ENCODE assay signal across 9 cellular contexts in the genomic region with DNA sequence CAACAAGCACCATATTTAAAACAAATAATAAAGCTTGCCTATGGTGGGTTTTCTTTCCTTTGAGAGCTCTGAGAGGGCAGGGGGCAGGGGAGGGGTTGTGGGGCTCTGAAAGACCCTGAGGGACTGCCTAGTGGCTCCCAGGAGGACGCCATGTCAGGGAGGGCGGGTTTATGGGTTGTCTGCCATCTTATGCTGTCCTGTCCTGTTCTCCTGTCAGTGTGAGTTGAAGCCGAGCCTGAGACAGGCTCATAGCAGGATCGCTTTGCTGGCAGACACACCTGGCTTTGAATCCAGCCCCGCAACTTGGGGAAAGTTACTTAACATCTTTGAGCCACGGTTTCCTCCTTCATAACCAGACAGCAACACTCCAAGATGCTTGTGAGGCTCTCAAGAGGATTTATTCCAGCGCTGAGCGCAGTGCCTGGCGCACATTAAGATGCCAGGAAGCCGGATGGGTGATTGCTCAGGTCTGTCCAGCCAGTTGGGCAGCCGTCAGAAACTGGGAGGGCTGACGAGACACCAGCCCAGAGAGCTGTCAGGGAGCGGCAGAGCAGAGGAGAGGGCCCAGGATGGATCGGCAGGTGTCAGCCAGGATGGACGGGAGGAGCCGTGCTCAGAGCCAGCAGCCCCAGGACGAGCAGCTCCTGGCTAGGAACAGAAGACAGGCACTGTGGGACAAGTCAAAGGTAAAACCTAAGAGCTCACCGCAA. TPM values are rescaled to one million over a fixed set of nuclear protein-coding genes. Genes with fewer than 3 reads are reported as not detected.
A peak's percentile ranks its signal among the peaks of the same experiment; 100 is the strongest.
DNase-seq lines count a peak whose midpoint lies in the region; ATAC-seq and TF ChIP-seq lines count a peak whose summit lies in the region.
"Had no signal": no experiment of that assay in that cellular context is flagged by ENCODE, and none has a peak within 500 bp of the region (broad histone marks: within the 10 kb centered on the region; RNA-seq: fewer than 3 reads in every experiment).

No MANE protein-coding gene starts in this region.

- peaks cover 2% of the 10 kb centered on the region for H3K27me3 Mint-ChIP-seq in activated CD4-positive, alpha-beta memory T cell treated with anti-CD3 and anti-CD28 coated beads for 36 hours

- H3K4me3 ChIP-seq in gastroesophageal sphincter (peak overlapping the region in 1 of 2 donors; percentile 51), retinal pigment epithelial cell (ENCODE audit: low read length) (peak overlapping the region; percentile 58)

- 57 to 67% methylated on average over 8 to 10 of the region's 18 CpGs for WGBS in gastroesophageal sphincter (ENCODE audit: low coverage in 1 of 2), 2 donors

- H3K36me3 ChIP-seq in gastroesophageal sphincter, result no peaks in the 10 kb centered on the region

- DNase-seq in DMS79 treated with DMSO at 0.1 percent for 48 hours (lab: John Stamatoyannopoulos, UW), result peak; percentile 38
- peak; percentile 40 for DNase-seq in activated CD4-positive, alpha-beta memory T cell treated with anti-CD3 and anti-CD28 coated beads for 36 hours
- DNase-seq in retinal pigment epithelial cell (ENCODE audit: low read depth), result peak; percentile 22
- no peak for DNase-seq in NCI-H1092 (lab: John Stamatoyannopoulos, UW)
- DNase-seq in NCI-H526 (lab: John Stamatoyannopoulos, UW), result no peak

- TF ChIP-seq CTCF in gastroesophageal sphincter (IDR thresholded peaks at IDR 0.05) (no peak), retinal pigment epithelial cell (conservative IDR thresholded peaks at IDR 0.05; ENCODE audit: low read depth, low read length) (no peak)

- no peaks in the 10 kb centered on the region for H3K9me3 ChIP-seq in gastroesophageal sphincter

- intact Hi-C loops in activated CD4-positive, alpha-beta memory T cell treated with anti-CD3 and anti-CD28 coated beads for 36 hours (cut with micrococcal nuclease), result loop anchor here (5.0 to 10.0 kb wide), 6 partner anchors 110 to 1630 kb away; a partner anchor contains a TSS

- CTCF ChIA-PET in activated CD4-positive, alpha-beta memory T cell treated with anti-CD3 and anti-CD28 coated beads for 36 hours (lab: Charles Lee), result interaction anchor here (1.1 to 2.5 kb wide), 3 partner anchors 8 to 21 kb away, joined by 3 to 24 read pairs (median 11); no protein-coding TSS in a partner anchor

- peaks cover 0 to 64% (median 27%) of the 10 kb centered on the region in 3 donors for H3K4me1 ChIP-seq in gastroesophageal sphincter

- ATAC-seq in gastroesophageal sphincter (no peak), GM19463 (IDR thresholded peaks at IDR 0.05; ENCODE audit: unreplicated experiment) (no peak), GM21423 (IDR thresholded peaks at IDR 0.05; ENCODE audit: unreplicated experiment) (no peak)
- ATAC-seq: Panc1 had no signal

- H3K36me3 Mint-ChIP-seq in activated CD4-positive, alpha-beta memory T cell treated with anti-CD3 and anti-CD28 coated beads for 36 hours, result peaks cover 20% of the 10 kb centered on the region

- no peaks in the 10 kb centered on the region for H3K9me3 Mint-ChIP-seq in activated CD4-positive, alpha-beta memory T cell treated with anti-CD3 and anti-CD28 coated beads for 36 hours

- POLR2A ChIA-PET in activated CD4-positive, alpha-beta memory T cell treated with anti-CD3 and anti-CD28 coated beads for 36 hours (lab: Charles Lee), result interaction anchor here (1.0 to 5.7 kb wide), 4 partner anchors 8 to 27 kb away, joined by 4 to 131 read pairs (median 34); no protein-coding TSS in a partner anchor

- TF ChIP-seq POLR2A in gastroesophageal sphincter (IDR thresholded peaks at IDR 0.05), result no peak

- peak overlapping the region; percentile 89 for H3K4me3 Mint-ChIP-seq in activated CD4-positive, alpha-beta memory T cell treated with anti-CD3 and anti-CD28 coated beads for 36 hours

- H3K4me1 Mint-ChIP-seq in activated CD4-positive, alpha-beta memory T cell treated with anti-CD3 and anti-CD28 coated beads for 36 hours (ENCODE audit: low read depth), result peaks cover 80% of the 10 kb centered on the region

- peak overlapping the region; percentile 97 for H3K27ac Mint-ChIP-seq in activated CD4-positive, alpha-beta memory T cell treated with anti-CD3 and anti-CD28 coated beads for 36 hours

- TF ChIP-seq EP300 in gastroesophageal sphincter (IDR thresholded peaks at IDR 0.05), result no peak

- no peaks in the 10 kb centered on the region for H3K27me3 ChIP-seq in gastroesophageal sphincter

- H3K27ac ChIP-seq in gastroesophageal sphincter, result peak overlapping the region; percentile 71 to 89 (median 86)

RNA-seq across cellular contexts. Expression of a gene that starts 36.8 kb away (rescaled TPM):
- not detected for total RNA-seq in activated CD4-positive, alpha-beta memory T cell treated with anti-CD3 and anti-CD28 coated beads for 36 hours
- 1 to 10 TPM in 2 of 4 donors, under 1 TPM in 1, not detected in 1; 0.81 to 2.4 (median 1.1) TPM for total RNA-seq in gastroesophageal sphincter

Comparison
In these comparisons a context has a peak if more than half of its experiments do, and no peak if none do; other contexts are left out.
1. DNase-seq: peak in DMS79 treated with DMSO at 0.1 percent for 48 hours (single experiment), activated CD4-positive, alpha-beta memory T cell treated with anti-CD3 and anti-CD28 coated beads for 36 hours (single experiment) and retinal pigment epithelial cell (single experiment); none in NCI-H1092 (single experiment) and NCI-H526 (0 of 2).